Comparison of ENCODE assay signal across 23 cellular contexts in genomic region chr2:144081272-144081671, GRCh38.
"Had no signal": no experiment of that assay in that cellular context is flagged by ENCODE, and none has a peak within 500 bp of the region (broad histone marks: within the 10 kb centered on the region; RNA-seq: fewer than 3 reads in every experiment).

No MANE protein-coding gene starts in this region.

- H3K4me1 Mint-ChIP-seq: activated CD4-positive, alpha-beta memory T cell treated with anti-CD3 and anti-CD28 coated beads, Interleukin-2, amount 10 ng/mL, durations not matched to agents 7 days and 5 days; activated T-helper 17 cell treated with anti-CD3 and anti-CD28 coated beads, Interleukin-2, amount 50 U/mL, for 72 hours had no signal

- ATAC-seq: activated T-helper 17 cell treated with anti-CD3 and anti-CD28 coated beads, Interleukin-2, amount 50 U/mL, for 72 hours; PC-3 had no signal

- H3K9me3 Mint-ChIP-seq: activated naive CD4-positive, alpha-beta T cell treated with anti-CD3 and anti-CD28 coated beads for 36 hours; activated T-helper 17 cell treated with anti-CD3 and anti-CD28 coated beads, Interleukin-2, amount 50 U/mL, for 72 hours had no signal

- DNase-seq: activated CD4-positive, alpha-beta memory T cell treated with anti-CD3 and anti-CD28 coated beads, Interleukin-2, amount 10 ng/mL, durations not matched to agents 7 days and 5 days; activated CD4-positive, alpha-beta T cell treated with anti-CD3 and anti-CD28 coated beads, Interleukin-2, amount 50 U/mL, for 1 hour; activated CD4-positive, CD25-positive, alpha-beta regulatory T cell; activated gamma-delta T cell; activated naive CD4-positive, alpha-beta T cell treated with anti-CD3 and anti-CD28 coated beads for 36 hours; activated T-cell treated with anti-CD3 and anti-CD28 coated beads for 4 hours; activated T-cell treated with anti-CD3 and anti-CD28 coated beads, Interleukin-2, amount 50 U/mL, for 48 hours; amygdala; brain microvascular endothelial cell; MM.1S; NCI-H1105; NCI-H1436; NCI-H187; NCI-H2081; NCI-H446; NCI-H524; PC-3; SIG-M5; T-helper 1 cell had no signal

- H3K4me3 ChIP-seq: cardiac muscle cell had no signal

- H3K27ac Mint-ChIP-seq: activated CD4-positive, alpha-beta memory T cell treated with anti-CD3 and anti-CD28 coated beads, Interleukin-2, amount 10 ng/mL, durations not matched to agents 7 days and 5 days; activated naive CD4-positive, alpha-beta T cell treated with anti-CD3 and anti-CD28 coated beads for 36 hours; activated naive CD8-positive, alpha-beta T cell; activated T-helper 17 cell treated with anti-CD3 and anti-CD28 coated beads, Interleukin-2, amount 50 U/mL, for 72 hours had no signal

- H3K27ac ChIP-seq: brain microvascular endothelial cell, cardiac muscle cell, VCaP had no signal

- H3K4me3 Mint-ChIP-seq: activated CD4-positive, alpha-beta memory T cell treated with anti-CD3 and anti-CD28 coated beads, Interleukin-2, amount 10 ng/mL, durations not matched to agents 7 days and 5 days; activated naive CD4-positive, alpha-beta T cell treated with anti-CD3 and anti-CD28 coated beads for 36 hours; activated naive CD8-positive, alpha-beta T cell; activated T-helper 17 cell treated with anti-CD3 and anti-CD28 coated beads, Interleukin-2, amount 50 U/mL, for 72 hours had no signal

- H3K36me3 ChIP-seq: brain microvascular endothelial cell, cardiac muscle cell had no signal

- H3K27me3 ChIP-seq: brain microvascular endothelial cell, cardiac muscle cell had no signal

- H3K27me3 Mint-ChIP-seq: activated CD4-positive, alpha-beta memory T cell treated with anti-CD3 and anti-CD28 coated beads, Interleukin-2, amount 10 ng/mL, durations not matched to agents 7 days and 5 days; activated naive CD8-positive, alpha-beta T cell; activated T-helper 17 cell treated with anti-CD3 and anti-CD28 coated beads, Interleukin-2, amount 50 U/mL, for 72 hours had no signal
